In the genomic region with DNA sequence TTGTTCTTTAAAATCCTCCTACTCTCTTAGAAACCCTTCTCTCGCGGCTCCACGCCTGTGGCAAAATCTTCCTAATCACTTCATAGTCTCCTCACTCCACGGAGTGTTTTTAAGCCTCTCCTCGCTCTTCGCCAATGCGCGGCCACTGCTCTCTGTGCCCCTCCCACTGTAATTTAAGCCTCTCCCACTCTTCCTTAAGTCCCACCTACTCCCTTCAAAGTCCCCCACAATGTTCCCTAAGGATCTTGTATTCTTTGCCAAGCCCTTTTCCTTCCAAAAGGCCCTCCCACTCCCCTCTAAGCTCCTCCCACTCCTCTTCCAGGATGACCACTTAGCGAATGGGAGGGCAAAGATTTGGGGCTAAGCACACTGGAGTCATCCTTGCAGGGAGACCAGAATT, we compare ENCODE assay signal across 2 cellular contexts.
TF ChIP-seq lines count a peak whose summit lies in the region.

No MANE protein-coding gene starts in this region.

TF ChIP-seq in A549, 52 proteins besides CTCF, POLR2A, EP300 and RAD21:
- no peak for TF ChIP-seq ZSCAN20 (CRISPR knock-in tag; IDR thresholded peaks at IDR 0.05)
- TF ChIP-seq, protein P1, sequence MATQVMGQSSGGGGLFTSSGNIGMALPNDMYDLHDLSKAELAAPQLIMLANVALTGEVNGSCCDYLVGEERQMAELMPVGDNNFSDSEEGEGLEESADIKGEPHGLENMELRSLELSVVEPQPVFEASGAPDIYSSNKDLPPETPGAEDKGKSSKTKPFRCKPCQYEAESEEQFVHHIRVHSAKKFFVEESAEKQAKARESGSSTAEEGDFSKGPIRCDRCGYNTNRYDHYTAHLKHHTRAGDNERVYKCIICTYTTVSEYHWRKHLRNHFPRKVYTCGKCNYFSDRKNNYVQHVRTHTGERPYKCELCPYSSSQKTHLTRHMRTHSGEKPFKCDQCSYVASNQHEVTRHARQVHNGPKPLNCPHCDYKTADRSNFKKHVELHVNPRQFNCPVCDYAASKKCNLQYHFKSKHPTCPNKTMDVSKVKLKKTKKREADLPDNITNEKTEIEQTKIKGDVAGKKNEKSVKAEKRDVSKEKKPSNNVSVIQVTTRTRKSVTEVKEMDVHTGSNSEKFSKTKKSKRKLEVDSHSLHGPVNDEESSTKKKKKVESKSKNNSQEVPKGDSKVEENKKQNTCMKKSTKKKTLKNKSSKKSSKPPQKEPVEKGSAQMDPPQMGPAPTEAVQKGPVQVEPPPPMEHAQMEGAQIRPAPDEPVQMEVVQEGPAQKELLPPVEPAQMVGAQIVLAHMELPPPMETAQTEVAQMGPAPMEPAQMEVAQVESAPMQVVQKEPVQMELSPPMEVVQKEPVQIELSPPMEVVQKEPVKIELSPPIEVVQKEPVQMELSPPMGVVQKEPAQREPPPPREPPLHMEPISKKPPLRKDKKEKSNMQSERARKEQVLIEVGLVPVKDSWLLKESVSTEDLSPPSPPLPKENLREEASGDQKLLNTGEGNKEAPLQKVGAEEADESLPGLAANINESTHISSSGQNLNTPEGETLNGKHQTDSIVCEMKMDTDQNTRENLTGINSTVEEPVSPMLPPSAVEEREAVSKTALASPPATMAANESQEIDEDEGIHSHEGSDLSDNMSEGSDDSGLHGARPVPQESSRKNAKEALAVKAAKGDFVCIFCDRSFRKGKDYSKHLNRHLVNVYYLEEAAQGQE (IDR thresholded peaks at IDR 0.05), result no peak
- TF ChIP-seq TP53 (CRISPR knock-in tag; IDR thresholded peaks at IDR 0.05), result no peak
- no peak for TF ChIP-seq BHLHE40 (IDR thresholded peaks at IDR 0.05; ENCODE audit: low read depth, low read length)
- no peak for TF ChIP-seq HDAC2 (IDR thresholded peaks at IDR 0.05)
- TF ChIP-seq HOXB13 (CRISPR knock-in tag; IDR thresholded peaks at IDR 0.05; ENCODE audit: low read depth), result no peak
- TF ChIP-seq E2F6 (IDR thresholded peaks at IDR 0.05; ENCODE audit: borderline replicate concordance, low read depth), result no peak
- no peak for TF ChIP-seq ZC3H11A (IDR thresholded peaks at IDR 0.05)
- no peak for TF ChIP-seq HOXB5 (CRISPR knock-in tag; IDR thresholded peaks at IDR 0.05)
- TF ChIP-seq, protein P2, sequence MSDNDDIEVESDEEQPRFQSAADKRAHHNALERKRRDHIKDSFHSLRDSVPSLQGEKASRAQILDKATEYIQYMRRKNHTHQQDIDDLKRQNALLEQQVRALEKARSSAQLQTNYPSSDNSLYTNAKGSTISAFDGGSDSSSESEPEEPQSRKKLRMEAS (IDR thresholded peaks at IDR 0.05), result no peak
- TF ChIP-seq, protein P3, sequence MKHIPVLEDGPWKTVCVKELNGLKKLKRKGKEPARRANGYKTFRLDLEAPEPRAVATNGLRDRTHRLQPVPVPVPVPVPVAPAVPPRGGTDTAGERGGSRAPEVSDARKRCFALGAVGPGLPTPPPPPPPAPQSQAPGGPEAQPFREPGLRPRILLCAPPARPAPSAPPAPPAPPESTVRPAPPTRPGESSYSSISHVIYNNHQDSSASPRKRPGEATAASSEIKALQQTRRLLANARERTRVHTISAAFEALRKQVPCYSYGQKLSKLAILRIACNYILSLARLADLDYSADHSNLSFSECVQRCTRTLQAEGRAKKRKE (CRISPR knock-in tag; IDR thresholded peaks at IDR 0.05; ENCODE audit: low read depth), result no peak
- TF ChIP-seq, protein P4, sequence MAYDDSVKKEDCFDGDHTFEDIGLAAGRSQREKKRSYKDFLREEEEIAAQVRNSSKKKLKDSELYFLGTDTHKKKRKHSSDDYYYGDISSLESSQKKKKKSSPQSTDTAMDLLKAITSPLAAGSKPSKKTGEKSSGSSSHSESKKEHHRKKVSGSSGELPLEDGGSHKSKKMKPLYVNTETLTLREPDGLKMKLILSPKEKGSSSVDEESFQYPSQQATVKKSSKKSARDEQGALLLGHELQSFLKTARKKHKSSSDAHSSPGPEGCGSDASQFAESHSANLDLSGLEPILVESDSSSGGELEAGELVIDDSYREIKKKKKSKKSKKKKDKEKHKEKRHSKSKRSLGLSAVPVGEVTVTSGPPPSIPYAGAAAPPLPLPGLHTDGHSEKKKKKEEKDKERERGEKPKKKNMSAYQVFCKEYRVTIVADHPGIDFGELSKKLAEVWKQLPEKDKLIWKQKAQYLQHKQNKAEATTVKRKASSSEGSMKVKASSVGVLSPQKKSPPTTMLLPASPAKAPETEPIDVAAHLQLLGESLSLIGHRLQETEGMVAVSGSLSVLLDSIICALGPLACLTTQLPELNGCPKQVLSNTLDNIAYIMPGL (CRISPR knock-in tag; IDR thresholded peaks at IDR 0.05; ENCODE audit: borderline replicate concordance), result no peak
- no peak for TF ChIP-seq NPAS2 (CRISPR knock-in tag; IDR thresholded peaks at IDR 0.05; ENCODE audit: borderline replicate concordance)
- no peak for TF ChIP-seq ZNF302 (CRISPR knock-in tag; IDR thresholded peaks at IDR 0.05)

TF ChIP-seq in GM23338, 12 proteins besides CTCF, POLR2A, EP300 and RAD21:
- TF ChIP-seq EZH2 (IDR thresholded peaks at IDR 0.05; ENCODE audit: low read depth, unreplicated experiment), result no peak
- no peak for TF ChIP-seq JUNB (IDR thresholded peaks at IDR 0.05; ENCODE audit: unreplicated experiment)
- no peak for TF ChIP-seq STAT1 (IDR thresholded peaks at IDR 0.05; ENCODE audit: unreplicated experiment)
- TF ChIP-seq POLR2AphosphoS5 (IDR thresholded peaks at IDR 0.05; ENCODE audit: low read depth), result 0 out of 2 replicates have a peak, but pooled peaks have one; percentile 26
- TF ChIP-seq, protein P1 (IDR thresholded peaks at IDR 0.05; ENCODE audit: unreplicated experiment), result no peak
